Comparison of ENCODE assay signal across 3 cellular contexts in genomic region chr17:39748444-39749034, GRCh38. TPM values are rescaled to one million over a fixed set of nuclear protein-coding genes. Genes with fewer than 3 reads are reported as not detected.
"Had no signal": no experiment of that assay in that cellular context is flagged by ENCODE, and none has a peak within 500 bp of the region (broad histone marks: within the 10 kb centered on the region; RNA-seq: fewer than 3 reads in every experiment).

No MANE protein-coding gene starts in this region.

RNA-seq across cellular contexts. Expression of gene GRB7, which starts 10.8 kb away (rescaled TPM):
- total RNA-seq: HT1080, RPMI7951, SJCRH30 had no signal
